ENCODE assay signal across 11 cellular contexts in the genomic region with DNA sequence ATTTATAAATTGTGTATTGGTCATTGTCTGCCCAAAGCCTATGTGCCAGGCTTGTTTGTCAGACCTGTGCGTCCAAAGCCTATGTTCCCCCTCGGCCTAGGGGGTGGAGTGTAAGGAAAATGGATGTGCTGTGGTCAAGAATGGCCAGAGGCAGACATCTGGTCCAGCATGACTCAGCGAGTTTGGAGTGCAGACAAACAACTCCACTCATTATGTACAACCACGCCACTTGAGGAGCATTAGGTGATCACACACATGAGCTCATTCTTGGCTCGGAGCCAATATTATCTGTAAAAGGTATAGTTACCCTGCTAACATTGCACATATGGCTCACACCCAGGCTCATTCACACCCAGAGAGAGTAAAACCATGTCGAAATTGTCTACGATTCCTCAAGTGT.
DNase-seq lines count a peak whose midpoint lies in the region; ATAC-seq and TF ChIP-seq lines count a peak whose summit lies in the region.
"Had no signal": no experiment of that assay in that cellular context is flagged by ENCODE, and none has a peak within 500 bp of the region (broad histone marks: within the 10 kb centered on the region; RNA-seq: fewer than 3 reads in every experiment).

No MANE protein-coding gene starts in this region.

- H3K36me3 ChIP-seq in IMR-90 (ENCODE audit: control insufficient read depth, insufficient read depth, low read length) (no peaks in the 10 kb centered on the region), psoas muscle (ENCODE audit: insufficient read depth in 1 of 2, low read depth in 1 of 2) (no peaks in the 10 kb centered on the region), HAP-1 (replicated peaks) (no peaks in the 10 kb centered on the region)
- H3K36me3 ChIP-seq: suprapubic skin had no signal

- H2AFZ ChIP-seq in IMR-90 (replicated peaks; ENCODE audit: low read length, poor library complexity): no peak overlapping the region

- DNase-seq in AG09319 (ENCODE audit: extremely low read depth, low read depth): peak; percentile 8
- DNase-seq in IMR-90: peak; percentile 86
- peak; percentile 90 for DNase-seq in NCI-H82 (lab: John Stamatoyannopoulos, UW)
- peak; percentile 26 for DNase-seq in fibroblast of peridontal ligament (ENCODE audit: extremely low read depth)
- DNase-seq in psoas muscle: no peak
- no peak for DNase-seq in HAP-1 (ENCODE audit: low spot score in 2 of 2)
- DNase-seq: activated CD8-positive, alpha-beta memory T cell treated with anti-CD3 and anti-CD28 coated beads, Interleukin-2, amount 50 U/mL, for 4 hours; NK-92 treated with Interleukin-12 subunit alpha and Interleukin-12 subunit beta, amount 100 ng/mL, for 24 hours had no signal

- ATAC-seq in IMR-90 (ENCODE audit: low read depth) (peak; percentile 37; the same call in 1 of the 2 replicates), psoas muscle (no peak), HG03442 (IDR thresholded peaks at IDR 0.05; ENCODE audit: unreplicated experiment) (no peak), GM18909 (IDR thresholded peaks at IDR 0.05; ENCODE audit: poor library complexity, unreplicated experiment) (no peak)

- no peak overlapping the region; the same call in 1 of the 2 replicates for H2AK5ac ChIP-seq in IMR-90 (ENCODE audit: low read depth, low read length)

- no peaks in the 10 kb centered on the region; the same call in 1 of the 2 replicates for H3K9me3 ChIP-seq in IMR-90 (ENCODE audit: control insufficient read depth, insufficient read depth, low read length)
- H3K9me3 ChIP-seq in psoas muscle: no peaks in the 10 kb centered on the region
- no peaks in the 10 kb centered on the region for H3K9me3 ChIP-seq in HAP-1
- H3K9me3 ChIP-seq: suprapubic skin had no signal

- TF ChIP-seq RAD21 in IMR-90 (IDR thresholded peaks at IDR 0.05; ENCODE audit: low read length): no peak

- H3K4me3 ChIP-seq in IMR-90 (ENCODE audit: insufficient read depth, low read depth, low read length) (no peak overlapping the region), psoas muscle (no peak overlapping the region), HAP-1 (no peak overlapping the region)
- H3K4me3 ChIP-seq: suprapubic skin had no signal

- no CpG with 5 or more reads among the region's 7 CpGs for WGBS in IMR-90 (ENCODE audit: extremely low coverage in 2 of 2, insufficient read length in 1 of 2), 2 experiments
- WGBS in psoas muscle, 3 donors: 69 to 76% (median 73%) methylated on average over 7 of the region's 7 CpGs

- no peak overlapping the region for H2AK9ac ChIP-seq in IMR-90 (replicated peaks; ENCODE audit: low read depth, low read length, poor library complexity)

- no peak overlapping the region for H3K14ac ChIP-seq in IMR-90 (replicated peaks; ENCODE audit: low read depth, low read length)

- no peak overlapping the region for H2BK120ac ChIP-seq in IMR-90 (ENCODE audit: low read depth, low read length)

- intact Hi-C loops in IMR-90 (cut with micrococcal nuclease) (no loop called here), psoas muscle (cut with DNase I) (no loop called here)

- H4K20me1 ChIP-seq in IMR-90 (ENCODE audit: insufficient read depth, low read length): no peaks in the 10 kb centered on the region

- H3K23ac ChIP-seq in IMR-90 (ENCODE audit: low read depth, low read length): no peak overlapping the region

- no peaks in the 10 kb centered on the region for H3K79me1 ChIP-seq in IMR-90 (ENCODE audit: low read depth in 1 of 2, low read length in 2 of 2)

- H3K9ac ChIP-seq in IMR-90 (ENCODE audit: low read depth, low read length): no peak overlapping the region

- no peaks in the 10 kb centered on the region for H3K9me1 ChIP-seq in IMR-90 (ENCODE audit: insufficient read depth, low read length)

- BruUV-seq in IMR-90 (replicated peaks; lab: Mats Ljungman, UMichigan): no TSS peak

- no peak overlapping the region for H2BK5ac ChIP-seq in IMR-90 (ENCODE audit: low read depth, low read length, poor library complexity, severe bottlenecking)

- CTCF ChIA-PET in IMR-90 (lab: Yijun Ruan, JAX): no interaction called here

- no peak for TF ChIP-seq POLR2A in IMR-90 (IDR thresholded peaks at IDR 0.05; ENCODE audit: low read depth, low read length)

- H3K27ac ChIP-seq in IMR-90 (ENCODE audit: insufficient read depth, low read length) (no peak overlapping the region), psoas muscle (no peak overlapping the region)
- H3K27ac ChIP-seq: suprapubic skin had no signal

- no peaks in the 10 kb centered on the region for H3K27me3 ChIP-seq in IMR-90 (ENCODE audit: control insufficient read depth, insufficient read depth, low read length)
- no peaks in the 10 kb centered on the region for H3K27me3 ChIP-seq in psoas muscle (ENCODE audit: insufficient read depth in 3 of 3, low read length in 2 of 3)
- no peaks in the 10 kb centered on the region; the same call in 1 of the 2 replicates for H3K27me3 ChIP-seq in HAP-1 (ENCODE audit: low read depth)
- H3K27me3 ChIP-seq: suprapubic skin had no signal

- peak overlapping the region; percentile 23; the same call in 1 of the 2 replicates for H2BK20ac ChIP-seq in IMR-90 (ENCODE audit: low read depth, low read length)

- no peaks in the 10 kb centered on the region for H3K4me1 ChIP-seq in IMR-90 (ENCODE audit: control insufficient read depth, insufficient read depth, low read length)
- no peaks in the 10 kb centered on the region for H3K4me1 ChIP-seq in psoas muscle
- H3K4me1 ChIP-seq in HAP-1: no peaks in the 10 kb centered on the region
- H3K4me1 ChIP-seq: suprapubic skin had no signal

- H2BK15ac ChIP-seq in IMR-90 (ENCODE audit: low read depth, low read length): no peak overlapping the region

- H3K18ac ChIP-seq in IMR-90 (ENCODE audit: low read depth, low read length): no peak overlapping the region

- no peak overlapping the region for H3K4ac ChIP-seq in IMR-90 (ENCODE audit: low read depth, low read length)

- in situ Hi-C loops in IMR-90 (cut with MboI; ENCODE audit: low sequenced_read_pairs) (no loop called here), HAP-1 (cut with MboI; ENCODE audit: low sequenced_read_pairs) (no loop called here)

- no peak overlapping the region for H3K56ac ChIP-seq in IMR-90 (ENCODE audit: extremely low read depth, insufficient read depth, low read length)

- POLR2A ChIA-PET in IMR-90 (lab: Charles Lee; ENCODE audit: unreplicated experiment): no interaction called here

- TF ChIP-seq CTCF in AG09319 (IDR thresholded peaks at IDR 0.05; ENCODE audit: low read depth, low read length) (no peak), IMR-90 (conservative IDR thresholded peaks at IDR 0.05; ENCODE audit: low read depth, low read length) (no peak), psoas muscle (IDR thresholded peaks at IDR 0.05) (no peak)

- H3K4me2 ChIP-seq in IMR-90 (ENCODE audit: low read depth, low read length): no peak overlapping the region

- dilution Hi-C loops in IMR-90 (cut with HindIII; ENCODE audit: low sequenced_read_pairs, unreplicated experiment): no loop called here

- no peak overlapping the region for H4K5ac ChIP-seq in IMR-90 (ENCODE audit: low read depth, low read length)

- no peak overlapping the region for H4K8ac ChIP-seq in IMR-90 (ENCODE audit: low read depth in 2 of 2, low read length in 2 of 2)

- H4K91ac ChIP-seq in IMR-90 (ENCODE audit: insufficient read depth, low read depth, low read length): no peak overlapping the region

TF ChIP-seq in IMR-90, 13 proteins besides CTCF, POLR2A, EP300 and RAD21:
- TF ChIP-seq, protein P1, sequence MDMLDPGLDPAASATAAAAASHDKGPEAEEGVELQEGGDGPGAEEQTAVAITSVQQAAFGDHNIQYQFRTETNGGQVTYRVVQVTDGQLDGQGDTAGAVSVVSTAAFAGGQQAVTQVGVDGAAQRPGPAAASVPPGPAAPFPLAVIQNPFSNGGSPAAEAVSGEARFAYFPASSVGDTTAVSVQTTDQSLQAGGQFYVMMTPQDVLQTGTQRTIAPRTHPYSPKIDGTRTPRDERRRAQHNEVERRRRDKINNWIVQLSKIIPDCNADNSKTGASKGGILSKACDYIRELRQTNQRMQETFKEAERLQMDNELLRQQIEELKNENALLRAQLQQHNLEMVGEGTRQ (IDR thresholded peaks at IDR 0.05; ENCODE audit: low read depth, low read length): no peak
- 0 out of 2 replicates have a peak, but pooled peaks have one; percentile 17 for TF ChIP-seq MAFK (IDR thresholded peaks at IDR 0.05; ENCODE audit: low read depth, low read length)
- no peak for TF ChIP-seq BHLHE40 (IDR thresholded peaks at IDR 0.05; ENCODE audit: low read depth, low read length)
- peak; percentile 91 for TF ChIP-seq NFE2L2 (IDR thresholded peaks at IDR 0.05; ENCODE audit: low read depth, low read length)

Comparison
In these comparisons a context has a peak if more than half of its experiments do, and no peak if none do; other contexts are left out.
1. DNase-seq: peak in AG09319 (single experiment), IMR-90 (single experiment), NCI-H82 (single experiment) and fibroblast of peridontal ligament (single experiment); none in psoas muscle (0 of 2) and HAP-1 (0 of 2).